8 cellular contexts compared by ENCODE assay signal in the genomic region with DNA sequence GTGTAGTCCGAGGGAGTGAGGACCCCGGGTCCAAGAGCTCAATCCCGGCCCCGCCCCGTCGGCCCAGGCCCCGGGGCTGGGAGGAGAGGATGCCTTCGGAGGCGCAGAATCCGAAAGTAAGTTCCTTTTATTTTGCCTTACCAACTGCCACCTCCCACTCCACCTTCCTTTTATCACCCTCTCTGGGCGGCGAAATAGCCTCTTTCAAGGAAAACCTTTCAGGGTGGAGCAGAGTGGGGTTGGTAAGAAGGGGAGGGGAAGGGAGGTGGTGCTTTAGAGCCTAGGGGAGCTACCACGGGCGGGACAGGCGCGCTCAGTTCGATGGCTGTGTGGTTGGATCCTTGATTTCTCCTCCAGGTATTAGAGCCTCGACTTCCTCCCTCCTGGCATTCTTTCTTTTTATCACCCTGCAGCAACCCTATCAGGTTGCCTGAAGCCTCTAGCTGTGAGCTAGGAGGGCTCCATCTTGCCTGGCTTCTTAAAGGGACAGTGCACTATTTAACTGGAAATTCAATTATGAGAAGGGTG.
A peak's percentile ranks its signal among the peaks of the same experiment; 100 is the strongest.
DNase-seq lines count a peak whose midpoint lies in the region; ATAC-seq lines count a peak whose summit lies in the region.

No MANE protein-coding gene starts in this region.

- peaks cover 17% of the 10 kb centered on the region for H3K4me1 Mint-ChIP-seq in central memory CD8-positive, alpha-beta T cell
- peaks cover 17% of the 10 kb centered on the region for H3K4me1 Mint-ChIP-seq in stimulated activated effector memory CD8-positive, alpha-beta T cell treated with anti-CD3 and anti-CD28 coated beads, Interleukin-12 subunit alpha, Interleukin-12 subunit beta, amount 100 ng/mL, for 72 hours

- H3K4me3 Mint-ChIP-seq in central memory CD8-positive, alpha-beta T cell: peak overlapping the region; percentile 96
- H3K4me3 Mint-ChIP-seq in stimulated activated effector memory CD8-positive, alpha-beta T cell treated with anti-CD3 and anti-CD28 coated beads, Interleukin-12 subunit alpha, Interleukin-12 subunit beta, amount 100 ng/mL, for 72 hours: peak overlapping the region; percentile 94

- DNase-seq in activated CD4-positive, CD25-positive, alpha-beta regulatory T cell (lab: John Stamatoyannopoulos, UW): no peak
- peak; percentile 62 for DNase-seq in OCI-M1 (lab: John Stamatoyannopoulos, UW)
- no peak for DNase-seq in central memory CD8-positive, alpha-beta T cell (ENCODE audit: low spot score in 2 of 2)
- peak; percentile 46 for DNase-seq in kidney tubule cell (ENCODE audit: low spot score)
- DNase-seq in stimulated activated effector memory CD8-positive, alpha-beta T cell treated with anti-CD3 and anti-CD28 coated beads, Interleukin-12 subunit alpha, Interleukin-12 subunit beta, amount 100 ng/mL, for 72 hours (ENCODE audit: low spot score in 2 of 2): peak; percentile 1 to 53
- DNase-seq in NCI-H2029 (lab: John Stamatoyannopoulos, UW): no peak

- ATAC-seq in activated CD4-positive, CD25-positive, alpha-beta regulatory T cell treated with anti-CD3 and anti-CD28 coated beads, Interleukin-2, amount 50 U/mL, for 24 hours: peak; percentile 62 to 70
- peak; percentile 59 for ATAC-seq in HG02759 (IDR thresholded peaks at IDR 0.05; ENCODE audit: unreplicated experiment)
- ATAC-seq in central memory CD8-positive, alpha-beta T cell (replicated peaks; ENCODE audit: extremely low read depth, poor library complexity, severe bottlenecking): peak; percentile 56
- ATAC-seq in stimulated activated effector memory CD8-positive, alpha-beta T cell treated with anti-CD3 and anti-CD28 coated beads, Interleukin-12 subunit alpha, Interleukin-12 subunit beta, amount 100 ng/mL, for 72 hours: peak; percentile 68

- H3K36me3 Mint-ChIP-seq in central memory CD8-positive, alpha-beta T cell (ENCODE audit: insufficient read depth): peaks cover 2% of the 10 kb centered on the region
- no peaks in the 10 kb centered on the region for H3K36me3 Mint-ChIP-seq in stimulated activated effector memory CD8-positive, alpha-beta T cell treated with anti-CD3 and anti-CD28 coated beads, Interleukin-12 subunit alpha, Interleukin-12 subunit beta, amount 100 ng/mL, for 72 hours

- peak overlapping the region; percentile 89 for H3K27ac Mint-ChIP-seq in central memory CD8-positive, alpha-beta T cell (ENCODE audit: low read depth)
- peak overlapping the region; percentile 96 for H3K27ac Mint-ChIP-seq in stimulated activated effector memory CD8-positive, alpha-beta T cell treated with anti-CD3 and anti-CD28 coated beads, Interleukin-12 subunit alpha, Interleukin-12 subunit beta, amount 100 ng/mL, for 72 hours

- no peaks in the 10 kb centered on the region for H3K9me3 Mint-ChIP-seq in central memory CD8-positive, alpha-beta T cell
- H3K9me3 Mint-ChIP-seq in stimulated activated effector memory CD8-positive, alpha-beta T cell treated with anti-CD3 and anti-CD28 coated beads, Interleukin-12 subunit alpha, Interleukin-12 subunit beta, amount 100 ng/mL, for 72 hours: peaks cover 2% of the 10 kb centered on the region

- no peaks in the 10 kb centered on the region for H3K27me3 Mint-ChIP-seq in central memory CD8-positive, alpha-beta T cell

Comparison
In these comparisons a context has a peak if more than half of its experiments do, and no peak if none do; other contexts are left out.
1. DNase-seq: peak in OCI-M1 (single experiment), kidney tubule cell (single experiment) and stimulated activated effector memory CD8-positive, alpha-beta T cell treated with anti-CD3 and anti-CD28 coated beads, Interleukin-12 subunit alpha, Interleukin-12 subunit beta, amount 100 ng/mL, for 72 hours (2 of 2); none in activated CD4-positive, CD25-positive, alpha-beta regulatory T cell (0 of 4), central memory CD8-positive, alpha-beta T cell (0 of 2) and NCI-H2029 (single experiment).
2. Peak in every context shown above with its lines, with median percentiles within 50 percentile points of each other: ATAC-seq.